In genomic region chr7:81470084-81470723, GRCh38 we compare ENCODE assay signal across 8 cellular contexts.
DNase-seq lines count a peak whose midpoint lies in the region; ATAC-seq and TF ChIP-seq lines count a peak whose summit lies in the region.

No MANE protein-coding gene starts in this region.

- H3K27ac ChIP-seq in ACC112 (ENCODE audit: low read depth, low read length): no peak overlapping the region

- no peaks in the 10 kb centered on the region for H3K27me3 ChIP-seq in ACC112 (ENCODE audit: insufficient read depth, low read length)

- H2AFZ ChIP-seq in ACC112 (ENCODE audit: low read length, unreplicated experiment): peak overlapping the region; percentile 93

- TF ChIP-seq CTCF in GM10266 (IDR thresholded peaks at IDR 0.05; ENCODE audit: control insufficient read depth, insufficient read depth, low read depth, missing control alignments): peak; percentile 75
- TF ChIP-seq CTCF in cardiac fibroblast (IDR thresholded peaks at IDR 0.05; ENCODE audit: low read depth, low read length): peak; percentile 76

- no peaks in the 10 kb centered on the region for H3K79me2 ChIP-seq in ACC112 (ENCODE audit: control insufficient read depth, insufficient read depth, low read length, unreplicated experiment)

- peaks cover 7% of the 10 kb centered on the region for H3K4me1 ChIP-seq in ACC112 (ENCODE audit: control insufficient read depth, insufficient read depth, low read length, unreplicated experiment)

- no peak for ATAC-seq in GM21737 (IDR thresholded peaks at IDR 0.05; ENCODE audit: unreplicated experiment)

- no peaks in the 10 kb centered on the region for H3K36me3 ChIP-seq in ACC112 (ENCODE audit: insufficient read depth, low read length)

- H3K4me3 ChIP-seq in ACC112 (ENCODE audit: low read depth, low read length): no peak overlapping the region
- no peak overlapping the region for H3K4me3 ChIP-seq in cardiac fibroblast (replicated peaks in 1 of 2; ENCODE audit: low read depth in 2 of 2, low read length in 2 of 2)

- peak; percentile 24 for DNase-seq in GM10266 (ENCODE audit: extremely low spot score)
- DNase-seq in HUDEP-2 (lab: John Stamatoyannopoulos, UW; ENCODE audit: unreplicated experiment in 76 of 76): peak in 40 of 76 experiments; percentile 3 to 49 (median 23)
- DNase-seq in NOMO-1 treated with DMSO at 0.1 percent for 48 hours (lab: John Stamatoyannopoulos, UW; ENCODE audit: unreplicated experiment): peak; percentile 83
- DNase-seq in cardiac fibroblast (ENCODE audit: low read depth in 2 of 2): peak; percentile 82 to 87
- peak; percentile 82 for DNase-seq in islet precursor cell
- DNase-seq in stimulated activated CD8-positive, alpha-beta memory T cell treated with anti-CD3 and anti-CD28 coated beads, Interleukin-4, amount 100 ng/mL, for 48 hours: peak; percentile 47

Comparison
In these comparisons a context has a peak if more than half of its experiments do, and no peak if none do; other contexts are left out.
1. DNase-seq: peak in every context shown above with its lines; median percentile 84 in cardiac fibroblast; 83 in NOMO-1 treated with DMSO at 0.1 percent for 48 hours; 82 in islet precursor cell; 47 in stimulated activated CD8-positive, alpha-beta memory T cell treated with anti-CD3 and anti-CD28 coated beads, Interleukin-4, amount 100 ng/mL, for 48 hours; 24 in GM10266; 23 in HUDEP-2.